ENCODE assay signal across 1 cellular context in the genomic region with DNA sequence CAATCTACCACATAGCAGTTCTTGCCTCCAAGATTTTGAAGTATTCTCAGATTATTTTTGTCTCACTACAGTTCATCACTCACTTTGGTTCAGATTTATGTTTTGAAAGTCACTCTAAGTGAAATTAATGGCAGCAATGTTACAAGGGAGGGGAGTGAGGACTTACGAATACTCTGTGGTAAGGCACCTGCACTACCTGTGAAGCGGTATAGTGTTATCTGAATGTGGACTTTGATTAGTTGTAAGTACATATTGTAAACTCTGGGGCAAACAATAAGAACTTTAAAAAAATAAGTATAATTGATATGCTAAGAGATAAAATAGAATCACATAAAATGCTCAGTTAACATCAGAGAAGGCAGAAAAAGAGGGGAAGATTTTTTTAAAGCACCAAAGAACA.
TF ChIP-seq lines count a peak whose summit lies in the region.

No MANE protein-coding gene starts in this region.

TF ChIP-seq in HCT116, 20 proteins besides CTCF, POLR2A, EP300 and RAD21:
- TF ChIP-seq EZH2phosphoT487 (IDR thresholded peaks at IDR 0.05; ENCODE audit: borderline replicate concordance) (no peak), CBX3 (IDR thresholded peaks at IDR 0.05; ENCODE audit: low read depth) (no peak), POLR2AphosphoS5 (IDR thresholded peaks at IDR 0.05; ENCODE audit: low read depth, low read length) (no peak), SIN3A (IDR thresholded peaks at IDR 0.05; ENCODE audit: low read depth) (no peak), CEBPB (IDR thresholded peaks at IDR 0.05; ENCODE audit: low read depth) (no peak), JUND (IDR thresholded peaks at IDR 0.05) (no peak)
- TF ChIP-seq, protein P1, sequence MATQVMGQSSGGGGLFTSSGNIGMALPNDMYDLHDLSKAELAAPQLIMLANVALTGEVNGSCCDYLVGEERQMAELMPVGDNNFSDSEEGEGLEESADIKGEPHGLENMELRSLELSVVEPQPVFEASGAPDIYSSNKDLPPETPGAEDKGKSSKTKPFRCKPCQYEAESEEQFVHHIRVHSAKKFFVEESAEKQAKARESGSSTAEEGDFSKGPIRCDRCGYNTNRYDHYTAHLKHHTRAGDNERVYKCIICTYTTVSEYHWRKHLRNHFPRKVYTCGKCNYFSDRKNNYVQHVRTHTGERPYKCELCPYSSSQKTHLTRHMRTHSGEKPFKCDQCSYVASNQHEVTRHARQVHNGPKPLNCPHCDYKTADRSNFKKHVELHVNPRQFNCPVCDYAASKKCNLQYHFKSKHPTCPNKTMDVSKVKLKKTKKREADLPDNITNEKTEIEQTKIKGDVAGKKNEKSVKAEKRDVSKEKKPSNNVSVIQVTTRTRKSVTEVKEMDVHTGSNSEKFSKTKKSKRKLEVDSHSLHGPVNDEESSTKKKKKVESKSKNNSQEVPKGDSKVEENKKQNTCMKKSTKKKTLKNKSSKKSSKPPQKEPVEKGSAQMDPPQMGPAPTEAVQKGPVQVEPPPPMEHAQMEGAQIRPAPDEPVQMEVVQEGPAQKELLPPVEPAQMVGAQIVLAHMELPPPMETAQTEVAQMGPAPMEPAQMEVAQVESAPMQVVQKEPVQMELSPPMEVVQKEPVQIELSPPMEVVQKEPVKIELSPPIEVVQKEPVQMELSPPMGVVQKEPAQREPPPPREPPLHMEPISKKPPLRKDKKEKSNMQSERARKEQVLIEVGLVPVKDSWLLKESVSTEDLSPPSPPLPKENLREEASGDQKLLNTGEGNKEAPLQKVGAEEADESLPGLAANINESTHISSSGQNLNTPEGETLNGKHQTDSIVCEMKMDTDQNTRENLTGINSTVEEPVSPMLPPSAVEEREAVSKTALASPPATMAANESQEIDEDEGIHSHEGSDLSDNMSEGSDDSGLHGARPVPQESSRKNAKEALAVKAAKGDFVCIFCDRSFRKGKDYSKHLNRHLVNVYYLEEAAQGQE (IDR thresholded peaks at IDR 0.05; ENCODE audit: low read depth) = no peak
- TF ChIP-seq, protein P2, sequence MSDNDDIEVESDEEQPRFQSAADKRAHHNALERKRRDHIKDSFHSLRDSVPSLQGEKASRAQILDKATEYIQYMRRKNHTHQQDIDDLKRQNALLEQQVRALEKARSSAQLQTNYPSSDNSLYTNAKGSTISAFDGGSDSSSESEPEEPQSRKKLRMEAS (IDR thresholded peaks at IDR 0.05) = no peak
TF ChIP-seq in HCT116: peak in this region for 0.
